In the genomic region with DNA sequence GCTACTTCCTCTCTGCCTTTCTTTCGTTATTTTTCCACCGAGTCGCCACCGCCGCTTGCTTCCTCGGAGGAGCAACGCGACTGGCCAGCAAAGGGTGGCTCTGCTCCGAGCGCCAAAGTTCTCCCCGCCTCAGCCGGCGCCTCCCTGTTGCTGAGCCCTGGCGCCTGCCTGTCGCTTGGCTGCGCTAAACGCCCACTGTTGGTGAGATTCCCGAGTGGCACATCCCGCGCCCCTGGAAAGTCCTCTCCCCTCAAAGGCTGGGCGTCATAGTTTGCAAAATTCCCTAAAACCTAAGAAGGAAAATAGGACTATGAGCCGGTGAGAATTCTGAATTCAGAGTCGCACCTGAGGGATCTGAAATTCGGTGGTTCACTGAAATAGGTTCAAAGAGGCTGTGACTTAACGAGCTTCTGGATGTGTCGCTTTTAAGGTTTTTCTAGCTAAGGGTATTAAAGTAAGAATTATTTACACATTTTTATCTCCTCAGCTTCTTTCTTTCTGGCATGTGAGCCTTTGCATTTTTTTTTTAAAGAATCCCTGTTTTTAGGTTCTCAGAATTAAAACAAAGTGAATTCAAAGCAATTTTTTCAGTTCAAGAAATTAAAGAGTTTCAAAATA, we compare ENCODE assay signal across 8 cellular contexts. TPM values are rescaled to one million over a fixed set of nuclear protein-coding genes. Genes with fewer than 3 reads are reported as not detected.
DNase-seq lines count a peak whose midpoint lies in the region; ATAC-seq, FAIRE-seq and TF ChIP-seq lines count a peak whose summit lies in the region.

A gene (minus strand): TSS at position 82 of the 618 bp plus-strand sequence. CDS start 668 bp downstream, outside the sequence.

- WGBS in A549 (ENCODE audit: missing lambda C conversion rate): 12% methylated on average over 24 of the region's 26 CpGs
- 1% methylated on average over 26 of the region's 26 CpGs for WGBS in testis, 2 donors

- CTCF ChIA-PET in A549 (lab: Yijun Ruan, JAX): interaction anchor here (0.7 to 2.6 kb wide), 3 partner anchors 11 to 1481 kb away, joined by 3 to 9 read pairs (median 4); no protein-coding TSS in a partner anchor

- no peaks in the 10 kb centered on the region for H3K9me3 Mint-ChIP-seq in activated naive CD8-positive, alpha-beta T cell treated with anti-CD3 and anti-CD28 coated beads, Interleukin-2, amount 50 U/mL, for 24 hours
- H3K9me3 Mint-ChIP-seq in immature natural killer cell: peaks cover 3 to 58% (median 23%) of the 10 kb centered on the region in 6 donors

- H3K36me3 Mint-ChIP-seq in activated naive CD8-positive, alpha-beta T cell treated with anti-CD3 and anti-CD28 coated beads, Interleukin-2, amount 50 U/mL, for 24 hours (ENCODE audit: low read depth): no peaks in the 10 kb centered on the region
- H3K36me3 Mint-ChIP-seq in immature natural killer cell: peaks cover 0 to 6% (median 5%) of the 10 kb centered on the region in 3 donors

- H3K27ac ChIP-seq in A549 (no peak within 1 kb of the TSS), testis (no peak within 1 kb of the TSS)

- POLR2A ChIA-PET in A549 (lab: Yijun Ruan, JAX): no interaction called here

- no peak for TF ChIP-seq EP300 in A549 (IDR thresholded peaks at IDR 0.05)

- TF ChIP-seq POLR2A in A549 (IDR thresholded peaks at IDR 0.05; ENCODE audit: low read length): no peak
- TF ChIP-seq POLR2A in testis (IDR thresholded peaks at IDR 0.05): no peak

- H3K9me3 ChIP-seq in A549 (no peaks in the 10 kb centered on the region), testis (no peaks in the 10 kb centered on the region)

- H3K4me1 ChIP-seq in A549 (no peaks in the 10 kb centered on the region), testis (peaks cover 11% of the 10 kb centered on the region)

- H3K4me1 Mint-ChIP-seq in activated naive CD8-positive, alpha-beta T cell treated with anti-CD3 and anti-CD28 coated beads, Interleukin-2, amount 50 U/mL, for 24 hours: peaks cover 3% of the 10 kb centered on the region
- H3K4me1 Mint-ChIP-seq in immature natural killer cell: no peaks in the 10 kb centered on the region

- peak; percentile 73 to 88 for ATAC-seq in A549
- ATAC-seq in activated naive CD8-positive, alpha-beta T cell treated with anti-CD3 and anti-CD28 coated beads, Interleukin-2, amount 50 U/mL, for 24 hours: peak; percentile 27

- peak within 1 kb of the TSS; percentile 61 for H3K4me3 Mint-ChIP-seq in activated naive CD8-positive, alpha-beta T cell treated with anti-CD3 and anti-CD28 coated beads, Interleukin-2, amount 50 U/mL, for 24 hours
- H3K4me3 Mint-ChIP-seq in immature natural killer cell: no peak within 1 kb of the TSS

- H3K27me3 ChIP-seq in testis: no peaks in the 10 kb centered on the region

- intact Hi-C loops in testis (cut with DNase I; ENCODE audit: low total_unique reads): no loop called here

- H3K4me2 ChIP-seq in A549: peak within 1 kb of the TSS; percentile 97

- peaks cover 53% of the 10 kb centered on the region for H3K27me3 Mint-ChIP-seq in activated naive CD8-positive, alpha-beta T cell treated with anti-CD3 and anti-CD28 coated beads, Interleukin-2, amount 50 U/mL, for 24 hours
- peaks cover 9 to 13% (median 12%) of the 10 kb centered on the region in 3 donors for H3K27me3 Mint-ChIP-seq in immature natural killer cell (ENCODE audit: low read depth in 3 of 3)

- no peak within 1 kb of the TSS for H3K27ac Mint-ChIP-seq in activated naive CD8-positive, alpha-beta T cell treated with anti-CD3 and anti-CD28 coated beads, Interleukin-2, amount 50 U/mL, for 24 hours
- H3K27ac Mint-ChIP-seq in immature natural killer cell: no peak within 1 kb of the TSS

- DNase-seq in A549 (ENCODE audit: low read depth in 1 of 2, low spot score in 1 of 2) (peak; percentile 6 to 18), HuH-7 (ENCODE audit: low spot score) (peak; percentile 26), left kidney (ENCODE audit: low read depth, low spot score) (peak; percentile 63), testis (peak; percentile 46), OCI-M1 (lab: John Stamatoyannopoulos, UW) (no peak), GOT3 (lab: John Stamatoyannopoulos, UW) (no peak), immature natural killer cell (no peak)
- peak; percentile 3 for DNase-seq in activated naive CD8-positive, alpha-beta T cell treated with anti-CD3 and anti-CD28 coated beads, Interleukin-2, amount 50 U/mL, for 24 hours

- peak in 1 of 2 experiments; percentile 43; a peak in 3 of 5 replicates for TF ChIP-seq RAD21 in A549 (conservative IDR thresholded peaks at IDR 0.05 in 1 of 2, IDR thresholded peaks at IDR 0.05 in 1 of 2)

- peak within 1 kb of the TSS; percentile 46 for H3K4me3 ChIP-seq in A549
- peak within 1 kb of the TSS; percentile 32 to 58 for H3K4me3 ChIP-seq in testis

- no peak for FAIRE-seq in A549 (lab: Jason Lieb, UNC)

- no peaks in the 10 kb centered on the region for H3K36me3 ChIP-seq in testis (ENCODE audit: low read depth, missing control alignments)

- TF ChIP-seq CTCF in A549 (IDR thresholded peaks at IDR 0.05) (no peak), testis (IDR thresholded peaks at IDR 0.05) (no peak)

TF ChIP-seq in A549, 52 proteins besides CTCF, POLR2A, EP300 and RAD21:
- TF ChIP-seq, protein P1, sequence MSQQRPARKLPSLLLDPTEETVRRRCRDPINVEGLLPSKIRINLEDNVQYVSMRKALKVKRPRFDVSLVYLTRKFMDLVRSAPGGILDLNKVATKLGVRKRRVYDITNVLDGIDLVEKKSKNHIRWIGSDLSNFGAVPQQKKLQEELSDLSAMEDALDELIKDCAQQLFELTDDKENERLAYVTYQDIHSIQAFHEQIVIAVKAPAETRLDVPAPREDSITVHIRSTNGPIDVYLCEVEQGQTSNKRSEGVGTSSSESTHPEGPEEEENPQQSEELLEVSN (IDR thresholded peaks at IDR 0.05; ENCODE audit: borderline replicate concordance, low read depth): no peak
- TF ChIP-seq MAZ (IDR thresholded peaks at IDR 0.05; ENCODE audit: borderline replicate concordance, low read depth, low read length) (no peak), GATA3 (IDR thresholded peaks at IDR 0.05; ENCODE audit: borderline replicate concordance) (no peak), RFX5 (IDR thresholded peaks at IDR 0.05) (no peak), EHMT2 (IDR thresholded peaks at IDR 0.05; ENCODE audit: low read depth) (no peak), KDM5A (IDR thresholded peaks at IDR 0.05) (no peak), CBX2 (IDR thresholded peaks at IDR 0.05; ENCODE audit: borderline replicate concordance, low read depth) (no peak), RCOR1 (IDR thresholded peaks at IDR 0.05; ENCODE audit: low read depth, low read length) (no peak), HOXB5 (CRISPR knock-in tag; IDR thresholded peaks at IDR 0.05) (no peak), HOXB13 (CRISPR knock-in tag; IDR thresholded peaks at IDR 0.05; ENCODE audit: low read depth) (no peak)
- TF ChIP-seq, protein P2, sequence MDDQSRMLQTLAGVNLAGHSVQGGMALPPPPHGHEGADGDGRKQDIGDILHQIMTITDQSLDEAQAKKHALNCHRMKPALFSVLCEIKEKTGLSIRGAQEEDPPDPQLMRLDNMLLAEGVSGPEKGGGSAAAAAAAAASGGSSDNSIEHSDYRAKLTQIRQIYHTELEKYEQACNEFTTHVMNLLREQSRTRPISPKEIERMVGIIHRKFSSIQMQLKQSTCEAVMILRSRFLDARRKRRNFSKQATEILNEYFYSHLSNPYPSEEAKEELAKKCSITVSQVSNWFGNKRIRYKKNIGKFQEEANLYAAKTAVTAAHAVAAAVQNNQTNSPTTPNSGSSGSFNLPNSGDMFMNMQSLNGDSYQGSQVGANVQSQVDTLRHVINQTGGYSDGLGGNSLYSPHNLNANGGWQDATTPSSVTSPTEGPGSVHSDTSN (IDR thresholded peaks at IDR 0.05): no peak
- TF ChIP-seq, protein P3, sequence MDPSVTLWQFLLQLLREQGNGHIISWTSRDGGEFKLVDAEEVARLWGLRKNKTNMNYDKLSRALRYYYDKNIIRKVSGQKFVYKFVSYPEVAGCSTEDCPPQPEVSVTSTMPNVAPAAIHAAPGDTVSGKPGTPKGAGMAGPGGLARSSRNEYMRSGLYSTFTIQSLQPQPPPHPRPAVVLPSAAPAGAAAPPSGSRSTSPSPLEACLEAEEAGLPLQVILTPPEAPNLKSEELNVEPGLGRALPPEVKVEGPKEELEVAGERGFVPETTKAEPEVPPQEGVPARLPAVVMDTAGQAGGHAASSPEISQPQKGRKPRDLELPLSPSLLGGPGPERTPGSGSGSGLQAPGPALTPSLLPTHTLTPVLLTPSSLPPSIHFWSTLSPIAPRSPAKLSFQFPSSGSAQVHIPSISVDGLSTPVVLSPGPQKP (IDR thresholded peaks at IDR 0.05; ENCODE audit: low read depth, low read length): no peak
- TF ChIP-seq, protein P4, sequence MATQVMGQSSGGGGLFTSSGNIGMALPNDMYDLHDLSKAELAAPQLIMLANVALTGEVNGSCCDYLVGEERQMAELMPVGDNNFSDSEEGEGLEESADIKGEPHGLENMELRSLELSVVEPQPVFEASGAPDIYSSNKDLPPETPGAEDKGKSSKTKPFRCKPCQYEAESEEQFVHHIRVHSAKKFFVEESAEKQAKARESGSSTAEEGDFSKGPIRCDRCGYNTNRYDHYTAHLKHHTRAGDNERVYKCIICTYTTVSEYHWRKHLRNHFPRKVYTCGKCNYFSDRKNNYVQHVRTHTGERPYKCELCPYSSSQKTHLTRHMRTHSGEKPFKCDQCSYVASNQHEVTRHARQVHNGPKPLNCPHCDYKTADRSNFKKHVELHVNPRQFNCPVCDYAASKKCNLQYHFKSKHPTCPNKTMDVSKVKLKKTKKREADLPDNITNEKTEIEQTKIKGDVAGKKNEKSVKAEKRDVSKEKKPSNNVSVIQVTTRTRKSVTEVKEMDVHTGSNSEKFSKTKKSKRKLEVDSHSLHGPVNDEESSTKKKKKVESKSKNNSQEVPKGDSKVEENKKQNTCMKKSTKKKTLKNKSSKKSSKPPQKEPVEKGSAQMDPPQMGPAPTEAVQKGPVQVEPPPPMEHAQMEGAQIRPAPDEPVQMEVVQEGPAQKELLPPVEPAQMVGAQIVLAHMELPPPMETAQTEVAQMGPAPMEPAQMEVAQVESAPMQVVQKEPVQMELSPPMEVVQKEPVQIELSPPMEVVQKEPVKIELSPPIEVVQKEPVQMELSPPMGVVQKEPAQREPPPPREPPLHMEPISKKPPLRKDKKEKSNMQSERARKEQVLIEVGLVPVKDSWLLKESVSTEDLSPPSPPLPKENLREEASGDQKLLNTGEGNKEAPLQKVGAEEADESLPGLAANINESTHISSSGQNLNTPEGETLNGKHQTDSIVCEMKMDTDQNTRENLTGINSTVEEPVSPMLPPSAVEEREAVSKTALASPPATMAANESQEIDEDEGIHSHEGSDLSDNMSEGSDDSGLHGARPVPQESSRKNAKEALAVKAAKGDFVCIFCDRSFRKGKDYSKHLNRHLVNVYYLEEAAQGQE (IDR thresholded peaks at IDR 0.05): no peak

RNA-seq across cellular contexts. Expression of the gene that starts here (rescaled TPM):
- polyA plus RNA-seq in A549 (2011; rRNA removed) (not detected in 2 replicates), A549 (2017; fragmentation: RNase III; extraction: RNeasy Plus Mini Kit Qiagen cat#74134 plus additional on column Dnase treatment) (not detected in 3 replicates), testis (ENCODE audit: insufficient read depth, low read depth, low replicate concordance) (0.79 TPM), immature natural killer cell (under 1 TPM in 1 of 3 donors, not detected in 2; 0.02 TPM)
- polyA plus RNA-seq in A549 (2012; cell fraction: cytosol; rRNA removed): not detected in 2 replicates
- not detected in 2 replicates for polyA plus RNA-seq in A549 (2012; cell fraction: nucleus; rRNA removed)
- not detected in 2 replicates for polyA minus RNA-seq in A549 (2011; rRNA and poly(A)+ RNA removed)
- under 1 TPM; 0.16 to 0.25 TPM for total RNA-seq in testis

Comparison
In these comparisons a context has a peak if more than half of its experiments do, and no peak if none do; other contexts are left out.
1. Peak in DNase-seq, ATAC-seq, H3K4me3 ChIP-seq and H3K4me2 ChIP-seq in A549; RNA of the gene not detected or under 1 TPM.
2. Peak in DNase-seq and H3K4me3 ChIP-seq in testis; RNA of the gene not detected or under 1 TPM.
3. DNase-seq: peak in HuH-7 (single experiment), activated naive CD8-positive, alpha-beta T cell treated with anti-CD3 and anti-CD28 coated beads, Interleukin-2, amount 50 U/mL, for 24 hours (single experiment) and left kidney (single experiment); none in OCI-M1 (single experiment), GOT3 (single experiment) and immature natural killer cell (0 of 3).